ENCODE assay signal across 13 cellular contexts in genomic region chr7:50832744-50833143, GRCh38. TPM values are rescaled to one million over a fixed set of nuclear protein-coding genes. Genes with fewer than 3 reads are reported as not detected.
DNase-seq lines count a peak whose midpoint lies in the region; ATAC-seq and TF ChIP-seq lines count a peak whose summit lies in the region.
"Had no signal": no experiment of that assay in that cellular context is flagged by ENCODE, and none has a peak within 500 bp of the region (broad histone marks: within the 10 kb centered on the region; RNA-seq: fewer than 3 reads in every experiment).

No MANE protein-coding gene starts in this region.

- peak overlapping the region; percentile 64 for H3K27ac Mint-ChIP-seq in activated CD4-positive, alpha-beta T cell treated with anti-CD3 and anti-CD28 coated beads, Interleukin-2, amount 10 ng/mL, durations not matched to agents 24 days and 14 days

- no peak overlapping the region for H3K4me3 ChIP-seq in astrocyte of the cerebellum (ENCODE audit: low read depth, low read length)
- H3K4me3 ChIP-seq: thoracic aorta had no signal

- intact Hi-C loops in activated CD4-positive, alpha-beta T cell treated with anti-CD3 and anti-CD28 coated beads, Interleukin-2, amount 10 ng/mL, durations not matched to agents 24 days and 14 days (cut with micrococcal nuclease): loop anchor here (1.0 to 5.0 kb wide), 5 partner anchors 38 to 435 kb away; no protein-coding TSS in a partner anchor

- H3K4me3 Mint-ChIP-seq in activated CD4-positive, alpha-beta T cell treated with anti-CD3 and anti-CD28 coated beads, Interleukin-2, amount 10 ng/mL, durations not matched to agents 24 days and 14 days: peak overlapping the region; percentile 48

- in situ Hi-C loops in astrocyte of the cerebellum (cut with HindIII; ENCODE audit: low sequenced_read_pairs): no loop called here

- peaks cover 7% of the 10 kb centered on the region for H3K9me3 Mint-ChIP-seq in activated CD4-positive, alpha-beta T cell treated with anti-CD3 and anti-CD28 coated beads, Interleukin-2, amount 10 ng/mL, durations not matched to agents 24 days and 14 days

- peaks cover 44% of the 10 kb centered on the region for H3K27me3 Mint-ChIP-seq in activated CD4-positive, alpha-beta T cell treated with anti-CD3 and anti-CD28 coated beads, Interleukin-2, amount 10 ng/mL, durations not matched to agents 24 days and 14 days

- ATAC-seq in HG02840 (IDR thresholded peaks at IDR 0.05; ENCODE audit: low FRiP score, unreplicated experiment): no peak
- ATAC-seq in GM19351 (IDR thresholded peaks at IDR 0.05; ENCODE audit: unreplicated experiment): no peak

- peaks cover 27% of the 10 kb centered on the region for H3K4me1 Mint-ChIP-seq in activated CD4-positive, alpha-beta T cell treated with anti-CD3 and anti-CD28 coated beads, Interleukin-2, amount 10 ng/mL, durations not matched to agents 24 days and 14 days

- no peak for TF ChIP-seq CTCF in astrocyte of the cerebellum (IDR thresholded peaks at IDR 0.05; ENCODE audit: low read depth, low read length, missing control alignments)

- peak; percentile 80 for DNase-seq in activated CD4-positive, alpha-beta T cell treated with anti-CD3 and anti-CD28 coated beads, Interleukin-2, amount 10 ng/mL, durations not matched to agents 24 days and 14 days
- no peak for DNase-seq in activated CD4-positive, alpha-beta T cell treated with anti-CD3 and anti-CD28 coated beads for 4 hours
- DNase-seq in MV-4-11 (lab: John Stamatoyannopoulos, UW): peak; percentile 63
- DNase-seq in astrocyte of the cerebellum (ENCODE audit: low read depth): peak; percentile 91
- DNase-seq in renal cortical epithelial cell (ENCODE audit: low read depth): peak; percentile 98
- DNase-seq in OCI-M2 (lab: John Stamatoyannopoulos, UW; ENCODE audit: unreplicated experiment): no peak
- DNase-seq: anterior cingulate cortex, kidney, NCI-H146 had no signal

- peaks cover 1% of the 10 kb centered on the region for H3K36me3 Mint-ChIP-seq in activated CD4-positive, alpha-beta T cell treated with anti-CD3 and anti-CD28 coated beads, Interleukin-2, amount 10 ng/mL, durations not matched to agents 24 days and 14 days (ENCODE audit: low read depth)

RNA-seq across cellular contexts. Expression of gene GRB10, which starts 50.0 kb away (rescaled TPM):
- 1.4 and 3.6 TPM in 2 replicates for total RNA-seq in activated CD4-positive, alpha-beta T cell treated with anti-CD3 and anti-CD28 coated beads, Interleukin-2, amount 10 ng/mL, durations not matched to agents 24 days and 14 days
- total RNA-seq in renal cortical epithelial cell: 48.8 and 73.8 TPM in 2 replicates
- total RNA-seq: G401 had no signal

Comparison
In these comparisons a context has a peak if more than half of its experiments do, and no peak if none do; other contexts are left out.
1. DNase-seq: peak in activated CD4-positive, alpha-beta T cell treated with anti-CD3 and anti-CD28 coated beads, Interleukin-2, amount 10 ng/mL, durations not matched to agents 24 days and 14 days (single experiment), MV-4-11 (single experiment), astrocyte of the cerebellum (single experiment) and renal cortical epithelial cell (single experiment); none in activated CD4-positive, alpha-beta T cell treated with anti-CD3 and anti-CD28 coated beads for 4 hours (0 of 2) and OCI-M2 (single experiment).
2. RNA of gene GRB10, which starts 50.0 kb away (total RNA-seq): 48.8 to 73.8 TPM in renal cortical epithelial cell; 1.4 to 3.6 TPM in activated CD4-positive, alpha-beta T cell treated with anti-CD3 and anti-CD28 coated beads, Interleukin-2, amount 10 ng/mL, durations not matched to agents 24 days and 14 days; every median in the first group is over 10 times any median in the second.